ENCODE assay signal across 13 cellular contexts in the genomic region with DNA sequence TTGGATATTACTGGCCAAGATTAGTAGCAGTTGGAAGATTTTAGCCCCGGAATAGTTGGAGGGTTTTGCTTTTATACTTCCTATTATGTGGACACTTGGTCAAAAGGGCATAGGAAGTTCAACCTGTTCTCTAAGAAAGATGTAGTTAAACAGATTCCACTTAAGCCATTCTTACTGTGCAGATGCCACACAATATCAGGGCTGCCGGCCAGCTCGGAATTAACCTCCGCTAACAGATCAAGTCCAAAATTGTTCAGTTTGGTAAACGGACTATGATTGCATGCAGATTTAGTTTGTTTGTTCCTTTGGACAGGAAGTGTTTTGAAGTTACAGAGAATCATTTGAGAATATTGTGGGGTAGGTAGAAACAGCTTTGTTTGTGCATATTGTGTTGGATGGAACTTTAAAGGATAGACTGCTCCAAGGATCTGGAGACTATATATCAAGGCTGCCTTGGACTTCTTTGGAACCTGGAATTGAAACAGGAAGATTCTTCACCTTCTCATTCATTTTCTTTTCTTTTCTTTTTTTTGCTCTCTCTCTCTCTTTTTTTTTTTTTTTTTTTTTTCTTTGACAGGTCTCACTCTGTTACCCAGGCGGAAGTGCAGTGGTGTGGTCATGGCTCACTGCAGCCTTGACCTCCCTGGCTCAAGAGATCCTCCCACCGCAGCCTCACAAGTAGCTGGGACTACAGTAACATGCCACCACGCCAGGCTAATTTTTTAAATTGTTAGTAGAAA. TPM values are rescaled to one million over a fixed set of nuclear protein-coding genes. Genes with fewer than 3 reads are reported as not detected.
"Had no signal": no experiment of that assay in that cellular context is flagged by ENCODE, and none has a peak within 500 bp of the region (broad histone marks: within the 10 kb centered on the region; RNA-seq: fewer than 3 reads in every experiment).

No MANE protein-coding gene starts in this region.

- H3K4me3 Mint-ChIP-seq: activated CD4-positive, alpha-beta T cell treated with anti-CD3 and anti-CD28 coated beads, Interleukin-2, amount 10 ng/mL, durations not matched to agents 7 days and 5 days had no signal

- H3K4me1 ChIP-seq: breast epithelium had no signal

- DNase-seq: activated CD4-positive, alpha-beta T cell treated with anti-CD3 and anti-CD28 coated beads, Interleukin-2, amount 10 ng/mL, durations not matched to agents 7 days and 5 days; activated CD8-positive, alpha-beta memory T cell treated with anti-CD3 and anti-CD28 coated beads, Interleukin-2, amount 50 U/mL, for 48 hours; activated naive CD4-positive, alpha-beta T cell treated with Interleukin-2 at 50 U/mL for 16 hours; anterior cingulate cortex; dorsolateral prefrontal cortex; erythroblast; hippocampal formation; small intestine; stimulated activated CD4-positive, alpha-beta T cell treated with anti-CD3 and anti-CD28 coated beads, Interleukin-4, amount 100 ng/mL, for 4 hours; stimulated activated CD8-positive, alpha-beta memory T cell treated with anti-CD3 and anti-CD28 coated beads, Interleukin-4, amount 100 ng/mL, for 48 hours; stimulated activated naive CD8-positive, alpha-beta T cell treated with anti-CD3 and anti-CD28 coated beads, Interleukin-15, Interleukin-2, amounts not matched to agents 100 U/mL and 50 U/mL, for 24 hours; trophoblast cell had no signal

- H3K9me3 Mint-ChIP-seq: activated CD4-positive, alpha-beta T cell treated with anti-CD3 and anti-CD28 coated beads, Interleukin-2, amount 10 ng/mL, durations not matched to agents 7 days and 5 days had no signal

- H3K27me3 ChIP-seq: breast epithelium, dorsolateral prefrontal cortex had no signal

- H3K27ac Mint-ChIP-seq: activated CD4-positive, alpha-beta T cell treated with anti-CD3 and anti-CD28 coated beads, Interleukin-2, amount 10 ng/mL, durations not matched to agents 7 days and 5 days had no signal

- H3K4me3 ChIP-seq: breast epithelium, dorsolateral prefrontal cortex had no signal

- ATAC-seq: stimulated activated naive CD8-positive, alpha-beta T cell treated with anti-CD3 and anti-CD28 coated beads, Interleukin-15, Interleukin-2, amounts not matched to agents 100 U/mL and 50 U/mL, for 24 hours had no signal

- H3K9me3 ChIP-seq: breast epithelium had no signal

- H3K36me3 ChIP-seq: breast epithelium had no signal

RNA-seq across cellular contexts. Expression of a gene that starts 5.0 kb away (rescaled TPM):
- total RNA-seq: activated CD4-positive, alpha-beta T cell treated with anti-CD3 and anti-CD28 coated beads, Interleukin-2, amount 10 ng/mL, durations not matched to agents 7 days and 5 days had no signal
